2 cellular contexts compared by ENCODE assay signal in genomic region chr7:76417654-76418310, GRCh38. TPM values are rescaled to one million over a fixed set of nuclear protein-coding genes. Genes with fewer than 3 reads are reported as not detected.
"Had no signal": no experiment of that assay in that cellular context is flagged by ENCODE, and none has a peak within 500 bp of the region (broad histone marks: within the 10 kb centered on the region; RNA-seq: fewer than 3 reads in every experiment).

No MANE protein-coding gene starts in this region.

RNA-seq across cellular contexts. Expression of gene ZP3, which starts 7.0 kb away (rescaled TPM):
- total RNA-seq: chondrocyte had no signal

RNA-seq across cellular contexts. Expression of gene SSC4D, which starts 8.3 kb away (rescaled TPM):
- total RNA-seq: ascending aorta had no signal
